15 cellular contexts compared by ENCODE assay signal in genomic region chr2:76268928-76269327, GRCh38.
DNase-seq lines count a peak whose midpoint lies in the region; ATAC-seq and TF ChIP-seq lines count a peak whose summit lies in the region.
"Had no signal": no experiment of that assay in that cellular context is flagged by ENCODE, and none has a peak within 500 bp of the region (broad histone marks: within the 10 kb centered on the region; RNA-seq: fewer than 3 reads in every experiment).

No MANE protein-coding gene starts in this region.

- no peaks in the 10 kb centered on the region for H3K27me3 ChIP-seq in upper lobe of left lung
- H3K27me3 ChIP-seq: heart left ventricle had no signal

- no peak for TF ChIP-seq POLR2A in upper lobe of left lung (IDR thresholded peaks at IDR 0.05)

- no peaks in the 10 kb centered on the region for H3K4me1 ChIP-seq in upper lobe of left lung

- H3K4me3 ChIP-seq in SK-N-MC: peak overlapping the region; percentile 30; the same call in 1 of the 2 replicates
- no peak overlapping the region for H3K4me3 ChIP-seq in fibroblast of pulmonary artery (replicated peaks; ENCODE audit: low read depth, low read length)
- no peak overlapping the region for H3K4me3 ChIP-seq in upper lobe of left lung
- H3K4me3 ChIP-seq: heart left ventricle had no signal

- WGBS in upper lobe of left lung, 2 donors: 63 to 75% methylated on average over 3 of the region's 3 CpGs

- DNase-seq in HT1080 (ENCODE audit: low read depth): peak; percentile 32
- DNase-seq in SK-N-MC (ENCODE audit: low read depth, low spot score): no peak
- peak; percentile 21 for DNase-seq in fibroblast of pulmonary artery (ENCODE audit: low read depth)
- DNase-seq in retina: peak; percentile 32
- DNase-seq in upper lobe of left lung: no peak
- DNase-seq in stimulated activated naive CD8-positive, alpha-beta T cell treated with anti-CD3 and anti-CD28 coated beads, Interleukin-15, Interleukin-2, amounts not matched to agents 100 U/mL and 50 U/mL, for 24 hours: no peak
- DNase-seq: activated CD4-positive, alpha-beta T cell treated with anti-CD3 and anti-CD28 coated beads for 48 hours; CD4-positive, CD25-positive, alpha-beta regulatory T cell; heart left ventricle; kidney; MM.1S; Right ventricle myocardium superior; stimulated activated CD4-positive, alpha-beta T cell treated with anti-CD3 and anti-CD28 coated beads, Interleukin-15, amount 100 ng/mL, for 24 hours had no signal

- TF ChIP-seq CTCF in fibroblast of pulmonary artery (IDR thresholded peaks at IDR 0.05; ENCODE audit: low read length, missing control alignments) (no peak), upper lobe of left lung (IDR thresholded peaks at IDR 0.05) (no peak)

- no peak overlapping the region for H3K9ac ChIP-seq in SK-N-MC (ENCODE audit: insufficient read length)

- no peaks in the 10 kb centered on the region for H3K9me3 ChIP-seq in SK-N-MC (ENCODE audit: low read depth, low read length)
- H3K9me3 ChIP-seq in upper lobe of left lung: no peaks in the 10 kb centered on the region

- peak overlapping the region; percentile 40; the same call in 1 of the 2 replicates for H3K27ac ChIP-seq in SK-N-MC
- H3K27ac ChIP-seq in upper lobe of left lung: no peak overlapping the region
- H3K27ac ChIP-seq: heart left ventricle had no signal

- no peak for TF ChIP-seq EP300 in upper lobe of left lung (IDR thresholded peaks at IDR 0.05)

- no peak for ATAC-seq in GM18511 (IDR thresholded peaks at IDR 0.05; ENCODE audit: unreplicated experiment)
- ATAC-seq in upper lobe of left lung (ENCODE audit: low FRiP score in 2 of 2): no peak
- no peak for ATAC-seq in stimulated activated naive CD8-positive, alpha-beta T cell treated with anti-CD3 and anti-CD28 coated beads, Interleukin-15, Interleukin-2, amounts not matched to agents 100 U/mL and 50 U/mL, for 24 hours
- no peak for ATAC-seq in HG02571 (IDR thresholded peaks at IDR 0.05; ENCODE audit: unreplicated experiment)
- ATAC-seq: heart left ventricle had no signal

- H3K36me3 ChIP-seq in SK-N-MC (ENCODE audit: insufficient read depth, low read length) (no peaks in the 10 kb centered on the region), upper lobe of left lung (no peaks in the 10 kb centered on the region)
- H3K36me3 ChIP-seq: heart left ventricle had no signal

Comparison
In these comparisons a context has a peak if more than half of its experiments do, and no peak if none do; other contexts are left out.
1. DNase-seq: peak in HT1080 (single experiment), fibroblast of pulmonary artery (single experiment) and retina (single experiment); none in SK-N-MC (single experiment), upper lobe of left lung (0 of 2) and stimulated activated naive CD8-positive, alpha-beta T cell treated with anti-CD3 and anti-CD28 coated beads, Interleukin-15, Interleukin-2, amounts not matched to agents 100 U/mL and 50 U/mL, for 24 hours (single experiment).